In genomic region chr6:148671952-148672351, GRCh38 we compare ENCODE assay signal across 1 cellular context.
TF ChIP-seq lines count a peak whose summit lies in the region.

No MANE protein-coding gene starts in this region.

TF ChIP-seq in K562, 482 proteins besides CTCF, POLR2A, EP300 and RAD21 (continued from another document):
- TF ChIP-seq ARID3A (IDR thresholded peaks at IDR 0.05; ENCODE audit: borderline replicate concordance, low read depth, low read length) (no peak), ETV1 (tag; conservative IDR thresholded peaks at IDR 0.05; ENCODE audit: low read depth) (no peak), ZNF280A (IDR thresholded peaks at IDR 0.05; ENCODE audit: low read depth, partially characterized antibody) (peak; percentile 61), TRIM28 (IDR thresholded peaks at IDR 0.05) (peak; percentile 85; the same call in 1 of the 2 replicates), ZNF639 (CRISPR knock-in tag; conservative IDR thresholded peaks at IDR 0.05 in 1 of 2, IDR thresholded peaks at IDR 0.05 in 1 of 2) (no peak), ZNF695 (CRISPR knock-in tag; IDR thresholded peaks at IDR 0.05) (no peak), CBX3 (IDR thresholded peaks at IDR 0.05; ENCODE audit: borderline replicate concordance in 1 of 2, low read length in 2 of 2) (0 out of 3 replicates have a peak, but pooled peaks of 1 of the 2 experiments have one; percentile 18), CBFA2T3 (IDR thresholded peaks at IDR 0.05) (no peak), RREB1 (CRISPR knock-in tag; IDR thresholded peaks at IDR 0.05) (no peak), HDGF (IDR thresholded peaks at IDR 0.05) (no peak)
TF ChIP-seq in K562: peak in this region for 5.
